ENCODE assay signal across 16 cellular contexts in the genomic region with DNA sequence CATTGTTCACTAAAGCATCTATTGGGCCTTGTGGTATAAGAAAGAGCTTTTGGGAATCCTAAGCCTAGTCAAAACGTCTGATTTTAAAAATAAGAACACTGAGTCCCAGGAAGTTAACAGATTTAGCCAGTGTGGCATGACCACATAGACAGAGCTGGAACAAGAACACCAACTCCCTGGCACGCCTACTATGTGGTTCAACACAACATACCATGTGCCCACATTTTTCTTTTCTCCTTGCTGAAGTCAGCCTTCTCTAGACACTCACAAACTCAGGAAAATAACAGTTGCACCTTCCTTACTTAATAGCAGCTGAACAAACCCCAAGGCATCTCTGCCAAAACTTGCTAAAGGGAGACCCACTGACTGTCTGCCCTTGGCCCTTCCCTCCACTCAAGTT.
"Had no signal": no experiment of that assay in that cellular context is flagged by ENCODE, and none has a peak within 500 bp of the region (broad histone marks: within the 10 kb centered on the region; RNA-seq: fewer than 3 reads in every experiment).

No MANE protein-coding gene starts in this region.

- DNase-seq: activated CD4-positive, alpha-beta T cell treated with anti-CD3 and anti-CD28 coated beads for 1 hour; activated CD4-positive, alpha-beta T cell treated with anti-CD3 and anti-CD28 coated beads, Interleukin-2, amount 50 U/mL, for 48 hours; activated naive CD4-positive, alpha-beta T cell treated with anti-CD3 and anti-CD28 coated beads for 36 hours; activated naive CD8-positive, alpha-beta T cell treated with anti-CD3 and anti-CD28 coated beads, Interleukin-2, amount 50 U/mL, for 24 hours; activated T-cell treated with anti-CD3 and anti-CD28 coated beads, Interleukin-2, amount 50 U/mL, for 1 hour; aorta; heart right ventricle; naive thymus-derived CD8-positive, alpha-beta T cell; posterior cingulate gyrus; small intestine; T-helper 1 cell; T1000; upper lobe of right lung had no signal

- H3K27me3 ChIP-seq: heart right ventricle, neutrophil, right atrium auricular region, upper lobe of right lung had no signal

- H3K36me3 ChIP-seq: heart right ventricle, neutrophil, right atrium auricular region, upper lobe of right lung had no signal

- ATAC-seq: activated naive CD8-positive, alpha-beta T cell treated with anti-CD3 and anti-CD28 coated beads, Interleukin-2, amount 50 U/mL, for 24 hours; heart right ventricle; naive thymus-derived CD8-positive, alpha-beta T cell; upper lobe of right lung had no signal

- H3K9me3 ChIP-seq: neutrophil, upper lobe of right lung had no signal

- H3K4me1 ChIP-seq: heart right ventricle, right atrium auricular region, upper lobe of right lung had no signal

- H3K27ac ChIP-seq: heart right ventricle, neutrophil, right atrium auricular region, upper lobe of right lung had no signal

- H3K4me3 ChIP-seq: heart right ventricle, lung, right atrium auricular region, upper lobe of right lung had no signal
